Comparison of ENCODE assay signal across 14 cellular contexts in genomic region chr4:7185487-7186030, GRCh38. TPM values are rescaled to one million over a fixed set of nuclear protein-coding genes. Genes with fewer than 3 reads are reported as not detected.
A peak's percentile ranks its signal among the peaks of the same experiment; 100 is the strongest.
DNase-seq lines count a peak whose midpoint lies in the region; ATAC-seq and TF ChIP-seq lines count a peak whose summit lies in the region.
"Had no signal": no experiment of that assay in that cellular context is flagged by ENCODE, and none has a peak within 500 bp of the region (broad histone marks: within the 10 kb centered on the region; RNA-seq: fewer than 3 reads in every experiment).

No MANE protein-coding gene starts in this region.

- no peak overlapping the region for H3K4me3 Mint-ChIP-seq in chondrocyte (ENCODE audit: unreplicated experiment)
- H3K4me3 Mint-ChIP-seq: CD14-positive monocyte had no signal

- no peaks in the 10 kb centered on the region for H3K4me1 Mint-ChIP-seq in chondrocyte (ENCODE audit: low read depth)
- H3K4me1 Mint-ChIP-seq: CD14-positive monocyte had no signal

- TF ChIP-seq CTCF in chondrocyte (IDR thresholded peaks at IDR 0.05) (no peak), lower lobe of right lung (IDR thresholded peaks at IDR 0.05) (no peak), tibial artery (IDR thresholded peaks at IDR 0.05) (no peak)

- H3K4me3 ChIP-seq in lower lobe of right lung (no peak overlapping the region), tibial artery (no peak overlapping the region)

- H3K27me3 ChIP-seq in lower lobe of right lung (ENCODE audit: low read depth), result peaks cover 40% of the 10 kb centered on the region
- peaks cover 0 to 44% of the 10 kb centered on the region in 2 donors for H3K27me3 ChIP-seq in tibial artery

- peak overlapping the region; percentile 20 for H3K27ac Mint-ChIP-seq in chondrocyte (ENCODE audit: unreplicated experiment)
- H3K27ac Mint-ChIP-seq: CD14-positive monocyte had no signal

- H3K27me3 Mint-ChIP-seq in chondrocyte (ENCODE audit: low read depth), result peaks cover 42% of the 10 kb centered on the region

- H3K9me3 ChIP-seq in lower lobe of right lung (no peaks in the 10 kb centered on the region), tibial artery (no peaks in the 10 kb centered on the region)

- DNase-seq in activated effector memory CD4-positive, alpha-beta T cell treated with anti-CD3 and anti-CD28 coated beads, Interleukin-2, amount 50 U/mL, for 16 hours, result peak; percentile 47
- no peak for DNase-seq in activated effector memory CD4-positive, alpha-beta T cell treated with Interleukin-2 at 50 U/mL for 16 hours
- DNase-seq in chondrocyte (ENCODE audit: low spot score) (no peak), lower lobe of right lung (peak; percentile 33), tibial artery (peak; percentile 14 to 40), GDM1 (lab: John Stamatoyannopoulos, UW) (no peak), iPS-NIHi7 (ENCODE audit: extremely low spot score) (no peak)
- DNase-seq in activated CD4-positive, alpha-beta T cell treated with anti-CD3 and anti-CD28 coated beads for 48 hours, result no peak
- DNase-seq: NCI-H1092, NCI-H1436 treated with DMSO at 0.1 percent for 48 hours, NCI-H1930, NCI-H774, SIG-M5 had no signal

- H3K27ac ChIP-seq in lower lobe of right lung, result no peak overlapping the region
- no peak overlapping the region for H3K27ac ChIP-seq in tibial artery

- no peaks in the 10 kb centered on the region for H3K36me3 ChIP-seq in lower lobe of right lung
- H3K36me3 ChIP-seq in tibial artery, result no peaks in the 10 kb centered on the region

- H3K4me1 ChIP-seq in lower lobe of right lung, result no peaks in the 10 kb centered on the region
- H3K4me1 ChIP-seq in tibial artery, result no peaks in the 10 kb centered on the region

- ATAC-seq in lower lobe of right lung, result peak in 1 of 2 donors; percentile 13

- H3K9me3 Mint-ChIP-seq in chondrocyte (ENCODE audit: low read depth), result no peaks in the 10 kb centered on the region

- intact Hi-C loops in lower lobe of right lung (cut with DNase I), result no loop called here
- intact Hi-C loops in tibial artery (cut with DNase I; ENCODE audit: low total_unique reads), result no loop called here

- H3K36me3 Mint-ChIP-seq in chondrocyte (ENCODE audit: low read depth), result no peaks in the 10 kb centered on the region
- H3K36me3 Mint-ChIP-seq: CD14-positive monocyte had no signal

RNA-seq across cellular contexts. Expression of gene SORCS2, which starts 6.8 kb away (rescaled TPM):
- 9.4 to 21.7 TPM (median 10.9 TPM) in 3 replicates for total RNA-seq in chondrocyte
- total RNA-seq in lower lobe of right lung, result 5.8 TPM

Comparison
In these comparisons a context has a peak if more than half of its experiments do, and no peak if none do; other contexts are left out.
1. DNase-seq: peak in activated effector memory CD4-positive, alpha-beta T cell treated with anti-CD3 and anti-CD28 coated beads, Interleukin-2, amount 50 U/mL, for 16 hours (single experiment), lower lobe of right lung (single experiment) and tibial artery (2 of 2); none in activated effector memory CD4-positive, alpha-beta T cell treated with Interleukin-2 at 50 U/mL for 16 hours (single experiment), chondrocyte (single experiment), activated CD4-positive, alpha-beta T cell treated with anti-CD3 and anti-CD28 coated beads for 48 hours (single experiment), GDM1 (single experiment) and iPS-NIHi7 (single experiment).